11 cellular contexts compared by ENCODE assay signal in genomic region chr6:156949376-156949775, GRCh38.
DNase-seq lines count a peak whose midpoint lies in the region; ATAC-seq and TF ChIP-seq lines count a peak whose summit lies in the region.
"Had no signal": no experiment of that assay in that cellular context is flagged by ENCODE, and none has a peak within 500 bp of the region (broad histone marks: within the 10 kb centered on the region; RNA-seq: fewer than 3 reads in every experiment).

No MANE protein-coding gene starts in this region.

- TF ChIP-seq CTCF in WI38 (IDR thresholded peaks at IDR 0.05; ENCODE audit: low read depth, low read length) (no peak), left ventricle myocardium inferior (IDR thresholded peaks at IDR 0.05; ENCODE audit: borderline replicate concordance) (no peak)

- no peaks in the 10 kb centered on the region for H3K27me3 ChIP-seq in left ventricle myocardium inferior (ENCODE audit: low read depth)

- peak overlapping the region; percentile 4; the same call in 1 of the 2 replicates for H3K4me3 ChIP-seq in WI38 (ENCODE audit: low read depth, low read length)
- H3K4me3 ChIP-seq in left ventricle myocardium inferior = no peak overlapping the region

- peaks cover 82% of the 10 kb centered on the region for H3K4me1 ChIP-seq in left ventricle myocardium inferior

- H3K9me3 ChIP-seq in left ventricle myocardium inferior (replicated peaks) = no peaks in the 10 kb centered on the region

- peak overlapping the region; percentile 54 for H3K27ac ChIP-seq in left ventricle myocardium inferior (replicated peaks)
- H3K27ac ChIP-seq: 22Rv1 had no signal

- DNase-seq in DMS79 (lab: John Stamatoyannopoulos, UW) (peak; percentile 62), DMS79 treated with DMSO at 0.1 percent for 48 hours (lab: John Stamatoyannopoulos, UW) (no peak), left ventricle myocardium inferior (no peak), stromal cell of bone marrow (ENCODE audit: low read depth) (peak; percentile 36), NCI-H2196 (lab: John Stamatoyannopoulos, UW; ENCODE audit: unreplicated experiment) (no peak)
- DNase-seq in activated CD4-positive, alpha-beta T cell treated with anti-CD3 and anti-CD28 coated beads, Interleukin-2, amount 50 U/mL, for 4 hours = no peak
- DNase-seq: effector CD8-positive, alpha-beta T cell; MM.1S had no signal

- no peaks in the 10 kb centered on the region for H3K36me3 ChIP-seq in left ventricle myocardium inferior

- intact Hi-C loops in left ventricle myocardium inferior (cut with micrococcal nuclease) = no loop called here

- no peak for ATAC-seq in GM19324 (IDR thresholded peaks at IDR 0.05; ENCODE audit: low FRiP score, unreplicated experiment)

Comparison
In these comparisons a context has a peak if more than half of its experiments do, and no peak if none do; other contexts are left out.
1. DNase-seq: peak in DMS79 (single experiment) and stromal cell of bone marrow (single experiment); none in DMS79 treated with DMSO at 0.1 percent for 48 hours (single experiment), left ventricle myocardium inferior (single experiment), NCI-H2196 (single experiment) and activated CD4-positive, alpha-beta T cell treated with anti-CD3 and anti-CD28 coated beads, Interleukin-2, amount 50 U/mL, for 4 hours (0 of 2).